ENCODE assay signal across 19 cellular contexts in the genomic region with DNA sequence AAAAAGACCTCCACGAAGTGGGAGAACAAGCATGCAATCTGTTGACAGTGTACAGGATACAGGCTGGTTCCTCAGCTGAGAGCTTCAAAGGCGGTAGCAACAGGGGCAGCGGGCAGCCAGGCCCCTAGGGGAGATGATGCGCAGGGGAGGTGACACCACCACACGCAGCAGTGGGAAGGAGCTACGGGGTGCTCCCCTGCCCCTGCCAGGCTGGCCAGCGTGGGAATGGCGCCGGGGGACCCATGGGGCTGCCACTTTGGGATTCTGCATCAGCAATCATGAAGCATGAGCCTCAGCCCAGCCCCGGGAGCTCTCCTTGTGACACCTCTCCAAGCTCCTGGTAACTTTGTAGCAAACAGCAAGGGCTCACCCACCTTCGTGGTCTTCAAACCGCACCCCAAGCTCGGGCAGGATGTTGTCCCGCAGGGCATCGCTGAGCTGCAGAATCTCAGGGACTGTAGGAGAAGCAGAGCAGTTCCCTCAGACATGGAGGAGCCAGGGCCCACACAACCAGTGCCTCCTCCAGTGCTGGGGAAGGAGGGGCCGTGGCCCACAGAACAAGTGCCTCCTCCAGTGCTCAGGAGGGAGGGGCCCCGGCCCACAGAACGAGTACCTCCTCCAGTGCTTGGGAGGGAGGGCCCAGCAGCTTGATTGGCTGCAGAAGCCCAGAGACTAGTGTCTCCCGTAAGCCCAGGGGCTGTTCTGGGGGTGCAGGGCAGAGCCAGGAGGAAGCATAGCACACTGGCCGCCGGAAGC. TPM values are rescaled to one million over a fixed set of nuclear protein-coding genes. Genes with fewer than 3 reads are reported as not detected.
DNase-seq lines count a peak whose midpoint lies in the region; ATAC-seq, FAIRE-seq and TF ChIP-seq lines count a peak whose summit lies in the region.
"Had no signal": no experiment of that assay in that cellular context is flagged by ENCODE, and none has a peak within 500 bp of the region (broad histone marks: within the 10 kb centered on the region; RNA-seq: fewer than 3 reads in every experiment).

No MANE protein-coding gene starts in this region.

- no peak overlapping the region for H3K9ac ChIP-seq in neuronal stem cell (ENCODE audit: low read depth, low read length, poor library complexity)
- H3K9ac ChIP-seq: neural progenitor cell had no signal

- H3K14ac ChIP-seq in neuronal stem cell (ENCODE audit: low read length), result peak overlapping the region; percentile 71

- no peaks in the 10 kb centered on the region for H3K79me1 ChIP-seq in neuronal stem cell (ENCODE audit: low read depth, low read length)

- POLR2A ChIA-PET in activated naive CD8-positive, alpha-beta T cell treated with anti-CD3 and anti-CD28 coated beads, Interleukin-2, amount 10 ng/mL, durations not matched to agents 7 days and 5 days (lab: Charles Lee), result interaction anchor here (0.8 to 12.0 kb wide), 10 partner anchors 9 to 108 kb away, joined by 3 to 303 read pairs (median 5); partner anchors contain the start of genes CARS1 and NAP1L4

- no peak overlapping the region for H2AFZ ChIP-seq in neuronal stem cell (ENCODE audit: low read length)
- H2AFZ ChIP-seq: neural progenitor cell had no signal

- ATAC-seq in left ventricle myocardium superior, result no peak
- peak; percentile 97 for ATAC-seq in activated naive CD8-positive, alpha-beta T cell treated with anti-CD3 and anti-CD28 coated beads, Interleukin-2, amount 10 ng/mL, durations not matched to agents 7 days and 5 days (ENCODE audit: low read depth)
- ATAC-seq: right cardiac atrium; stimulated activated naive B cell treated with anti-CD40 and anti-IgM and Interleukin-4, amounts not matched to agents 10 μg/mL and 1 μg/mL and 100 μg/mL, for 72 hours had no signal

- intact Hi-C loops in cardiac septum (cut with DNase I), result no loop called here
- intact Hi-C loops in left ventricle myocardium superior (cut with micrococcal nuclease), result no loop called here
- intact Hi-C loops in uterus (cut with DNase I; ENCODE audit: low total_unique reads), result no loop called here

- H4K8ac ChIP-seq in neuronal stem cell (ENCODE audit: low read depth, low read length), result peak overlapping the region; percentile 3

- H3K4me3 ChIP-seq in neuronal stem cell (ENCODE audit: low read length in 2 of 2), result no peak overlapping the region
- no peak overlapping the region for H3K4me3 ChIP-seq in uterus
- H3K4me3 ChIP-seq: neural progenitor cell, Peyer's patch had no signal

- H3K27me3 Mint-ChIP-seq in activated naive CD8-positive, alpha-beta T cell treated with anti-CD3 and anti-CD28 coated beads, Interleukin-2, amount 10 ng/mL, durations not matched to agents 7 days and 5 days, result no peaks in the 10 kb centered on the region
- H3K27me3 Mint-ChIP-seq: stimulated activated naive B cell treated with anti-CD40 and anti-IgM and Interleukin-4, amounts not matched to agents 10 μg/mL and 1 μg/mL and 100 μg/mL, for 72 hours had no signal

- no peaks in the 10 kb centered on the region for H3K4me1 ChIP-seq in neuronal stem cell (ENCODE audit: control insufficient read depth in 2 of 2, insufficient read depth in 1 of 2, low read depth in 1 of 2, low read length in 2 of 2)
- H3K4me1 ChIP-seq in uterus, result no peaks in the 10 kb centered on the region
- H3K4me1 ChIP-seq: neural progenitor cell, Peyer's patch had no signal

- no peak overlapping the region for H2BK120ac ChIP-seq in neuronal stem cell (ENCODE audit: low read depth, low read length)

- peak overlapping the region; percentile 55 for H3K23ac ChIP-seq in neuronal stem cell (ENCODE audit: low read depth, low read length, poor library complexity)

- no peak overlapping the region for H3K18ac ChIP-seq in neuronal stem cell (ENCODE audit: low read length)

- peaks cover 34% of the 10 kb centered on the region for H3K36me3 Mint-ChIP-seq in activated naive CD8-positive, alpha-beta T cell treated with anti-CD3 and anti-CD28 coated beads, Interleukin-2, amount 10 ng/mL, durations not matched to agents 7 days and 5 days

- no peaks in the 10 kb centered on the region for H3K9me3 ChIP-seq in neuronal stem cell (replicated peaks in 1 of 2; ENCODE audit: control insufficient read depth in 2 of 2, insufficient read depth in 1 of 2, low read depth in 1 of 2, low read length in 2 of 2)
- H3K9me3 ChIP-seq in uterus, result no peaks in the 10 kb centered on the region
- H3K9me3 ChIP-seq: Peyer's patch had no signal

- FAIRE-seq in GM19239 (lab: Jason Lieb, UNC), result no peak

- peak overlapping the region; percentile 85 for H3K4me3 Mint-ChIP-seq in activated naive CD8-positive, alpha-beta T cell treated with anti-CD3 and anti-CD28 coated beads, Interleukin-2, amount 10 ng/mL, durations not matched to agents 7 days and 5 days
- H3K4me3 Mint-ChIP-seq: neural progenitor cell; stimulated activated naive B cell treated with anti-CD40 and anti-IgM and Interleukin-4, amounts not matched to agents 10 μg/mL and 1 μg/mL and 100 μg/mL, for 72 hours had no signal

- no peak for TF ChIP-seq CTCF in uterus (IDR thresholded peaks at IDR 0.05)

- TF ChIP-seq POLR2A in uterus (IDR thresholded peaks at IDR 0.05), result no peak

- no peaks in the 10 kb centered on the region for H3K9me3 Mint-ChIP-seq in activated naive CD8-positive, alpha-beta T cell treated with anti-CD3 and anti-CD28 coated beads, Interleukin-2, amount 10 ng/mL, durations not matched to agents 7 days and 5 days
- H3K9me3 Mint-ChIP-seq: neural progenitor cell; stimulated activated naive B cell treated with anti-CD40 and anti-IgM and Interleukin-4, amounts not matched to agents 10 μg/mL and 1 μg/mL and 100 μg/mL, for 72 hours had no signal

- DNase-seq in cardiac septum (ENCODE audit: low spot score), result peak; percentile 66
- no peak for DNase-seq in left ventricle myocardium superior
- DNase-seq in activated naive CD8-positive, alpha-beta T cell treated with anti-CD3 and anti-CD28 coated beads, Interleukin-2, amount 10 ng/mL, durations not matched to agents 7 days and 5 days, result peak; percentile 80
- no peak for DNase-seq in neuronal stem cell (ENCODE audit: low spot score)
- peak; percentile 59 for DNase-seq in ureter (ENCODE audit: low spot score)
- no peak for DNase-seq in uterus
- no peak for DNase-seq in stimulated activated CD4-positive, alpha-beta T cell treated with anti-CD3 and anti-CD28 coated beads, Interleukin-4, amount 100 ng/mL, for 1 hour
- no peak for DNase-seq in GM19239 (ENCODE audit: insufficient read length, low spot score)
- DNase-seq: central memory CD4-positive, alpha-beta T cell; foreskin melanocyte; mesenchymal stem cell; MV-4-11; NCI-H2081 treated with DMSO at 0.1 percent for 48 hours; NCI-H774; stimulated activated CD4-positive, alpha-beta T cell treated with anti-CD3 and anti-CD28 coated beads, Interleukin-2, amount 100 ng/mL, for 24 hours; stimulated activated naive B cell treated with anti-CD40 and anti-IgM and Interleukin-4, amounts not matched to agents 10 μg/mL and 1 μg/mL and 100 μg/mL, for 72 hours had no signal

- no peak overlapping the region for H4K91ac ChIP-seq in neuronal stem cell (ENCODE audit: low read depth, low read length, poor library complexity)

- H3K4ac ChIP-seq in neuronal stem cell (ENCODE audit: low read length), result no peak overlapping the region

- H2AK5ac ChIP-seq in neuronal stem cell (ENCODE audit: low read depth, low read length), result no peak overlapping the region

- H3K36me3 ChIP-seq in neuronal stem cell (replicated peaks in 1 of 2; ENCODE audit: control insufficient read depth in 2 of 2, insufficient read depth in 2 of 2, low read length in 2 of 2) (peaks cover 44 to 85% of the 10 kb centered on the region in 2 donors), uterus (no peaks in the 10 kb centered on the region)
- H3K36me3 ChIP-seq: neural progenitor cell had no signal

- H3K27ac Mint-ChIP-seq in activated naive CD8-positive, alpha-beta T cell treated with anti-CD3 and anti-CD28 coated beads, Interleukin-2, amount 10 ng/mL, durations not matched to agents 7 days and 5 days, result peak overlapping the region; percentile 86
- H3K27ac Mint-ChIP-seq: neural progenitor cell; stimulated activated naive B cell treated with anti-CD40 and anti-IgM and Interleukin-4, amounts not matched to agents 10 μg/mL and 1 μg/mL and 100 μg/mL, for 72 hours had no signal

- no peak overlapping the region for H3K4me2 ChIP-seq in neuronal stem cell (ENCODE audit: insufficient read depth, low read length, poor library complexity, severe bottlenecking)
- H3K4me2 ChIP-seq: neural progenitor cell had no signal

- H3K27me3 ChIP-seq in neuronal stem cell (ENCODE audit: control insufficient read depth in 3 of 3, insufficient read depth in 3 of 3, low read depth in 1 of 3, low read length in 3 of 3), result no peaks in the 10 kb centered on the region
- H3K27me3 ChIP-seq in uterus, result no peaks in the 10 kb centered on the region
- H3K27me3 ChIP-seq: neural progenitor cell, Peyer's patch had no signal

- peaks cover 44% of the 10 kb centered on the region for H3K4me1 Mint-ChIP-seq in activated naive CD8-positive, alpha-beta T cell treated with anti-CD3 and anti-CD28 coated beads, Interleukin-2, amount 10 ng/mL, durations not matched to agents 7 days and 5 days
- H3K4me1 Mint-ChIP-seq: neural progenitor cell had no signal

- no peak overlapping the region for H2BK5ac ChIP-seq in neuronal stem cell (ENCODE audit: low read length)

- WGBS in neuronal stem cell (ENCODE audit: extremely low coverage in 2 of 2, insufficient read length in 2 of 2, insufficient replicate concordance in 1 of 2), 2 donors, result no CpG with 5 or more reads among the region's 21 CpGs

- no peak overlapping the region for H2BK15ac ChIP-seq in neuronal stem cell (ENCODE audit: low read length)

- H3K27ac ChIP-seq in neuronal stem cell (replicated peaks; ENCODE audit: low read length) (no peak overlapping the region), uterus (no peak overlapping the region)
- H3K27ac ChIP-seq: neural progenitor cell, Peyer's patch had no signal

- no peak overlapping the region for H2BK12ac ChIP-seq in neuronal stem cell (ENCODE audit: low read length)

RNA-seq across cellular contexts. Expression of gene NAP1L4, which starts 14.6 kb away (rescaled TPM):
- total RNA-seq in cardiac septum, result 189 TPM
- total RNA-seq in left ventricle myocardium superior, result 173 TPM
- total RNA-seq in activated naive CD8-positive, alpha-beta T cell treated with anti-CD3 and anti-CD28 coated beads, Interleukin-2, amount 10 ng/mL, durations not matched to agents 7 days and 5 days, result 100 to 1,000 TPM; 346 to 363 TPM
- 113 TPM for polyA plus RNA-seq in neuronal stem cell (2013, experiment 1 of 2)
- polyA plus RNA-seq in neuronal stem cell (2013, experiment 2 of 2), result 107 TPM
- total RNA-seq in ureter, result 189 TPM
- 100 to 1,000 TPM in 3 of 4 donors, 10 to 100 TPM in 1; 96.1 to 183 (median 129) TPM for total RNA-seq in uterus

RNA-seq across cellular contexts. Expression of gene CARS1, which starts 50.5 kb away (rescaled TPM):
- total RNA-seq in cardiac septum (17.1 TPM), left ventricle myocardium superior (12.4 TPM), ureter (90.0 TPM), uterus (10 to 100 TPM; 13.2 to 39.5 (median 27.4) TPM)
- total RNA-seq in activated naive CD8-positive, alpha-beta T cell treated with anti-CD3 and anti-CD28 coated beads, Interleukin-2, amount 10 ng/mL, durations not matched to agents 7 days and 5 days, result 100 to 1,000 TPM; 100 to 111 TPM
- 21.3 TPM for polyA plus RNA-seq in neuronal stem cell (2013, experiment 1 of 2)
- 20.1 TPM for polyA plus RNA-seq in neuronal stem cell (2013, experiment 2 of 2)

Comparison
In these comparisons a context has a peak if more than half of its experiments do, and no peak if none do; other contexts are left out.
1. DNase-seq: peak in cardiac septum (single experiment), activated naive CD8-positive, alpha-beta T cell treated with anti-CD3 and anti-CD28 coated beads, Interleukin-2, amount 10 ng/mL, durations not matched to agents 7 days and 5 days (single experiment) and ureter (single experiment); none in left ventricle myocardium superior (single experiment), neuronal stem cell (single experiment), uterus (0 of 2), stimulated activated CD4-positive, alpha-beta T cell treated with anti-CD3 and anti-CD28 coated beads, Interleukin-4, amount 100 ng/mL, for 1 hour (single experiment) and GM19239 (single experiment).